In genomic region chr3:71462586-71462985, GRCh38 we compare ENCODE assay signal across 18 cellular contexts.
DNase-seq lines count a peak whose midpoint lies in the region; ATAC-seq lines count a peak whose summit lies in the region.
"Had no signal": no experiment of that assay in that cellular context is flagged by ENCODE, and none has a peak within 500 bp of the region (broad histone marks: within the 10 kb centered on the region; RNA-seq: fewer than 3 reads in every experiment).

No MANE protein-coding gene starts in this region.

- WGBS in mesenchymal stem cell: 95% methylated on average over 7 of the region's 7 CpGs

- no peak overlapping the region for H3K18ac ChIP-seq in mesenchymal stem cell (ENCODE audit: low read depth in 1 of 2, low read length in 2 of 2)

- H3K4me1 ChIP-seq in mesenchymal stem cell (ENCODE audit: control insufficient read depth, insufficient read depth, low read depth, low read length): peaks cover 1% of the 10 kb centered on the region

- peaks cover 28% of the 10 kb centered on the region for H3K79me1 ChIP-seq in mesenchymal stem cell (replicated peaks; ENCODE audit: low read length, poor library complexity, severe bottlenecking)

- H3K27ac Mint-ChIP-seq in stimulated activated naive CD8-positive, alpha-beta T cell treated with anti-CD3 and anti-CD28 coated beads, Interleukin-15, Interleukin-2, amounts not matched to agents 100 ng/mL and 50 ng/mL, for 24 hours: peak overlapping the region; percentile 92
- peak overlapping the region; percentile 95 for H3K27ac Mint-ChIP-seq in T-helper 17 cell

- peaks cover 83% of the 10 kb centered on the region for H3K4me1 Mint-ChIP-seq in stimulated activated naive CD8-positive, alpha-beta T cell treated with anti-CD3 and anti-CD28 coated beads, Interleukin-15, Interleukin-2, amounts not matched to agents 100 ng/mL and 50 ng/mL, for 24 hours (ENCODE audit: low read depth)
- peaks cover 39% of the 10 kb centered on the region for H3K4me1 Mint-ChIP-seq in T-helper 17 cell

- H3K36me3 ChIP-seq in mesenchymal stem cell (ENCODE audit: control insufficient read depth in 1 of 2, insufficient read depth in 2 of 2, low read depth in 1 of 2, low read length in 2 of 2) (peaks cover 0 to 2% of the 10 kb centered on the region in 2 experiments), MG63 (no peaks in the 10 kb centered on the region)
- H3K36me3 ChIP-seq: thoracic aorta, WERI-Rb-1 had no signal

- H3K4me2 ChIP-seq in mesenchymal stem cell (ENCODE audit: low read length, poor library complexity, severe bottlenecking): no peak overlapping the region

- H3K4me3 ChIP-seq in mesenchymal stem cell (ENCODE audit: insufficient read depth in 1 of 2, low read depth in 1 of 2, low read length in 2 of 2) (no peak overlapping the region), MG63 (no peak overlapping the region)
- H3K4me3 ChIP-seq: coronary artery, K562, thoracic aorta had no signal

- H3K23ac ChIP-seq in mesenchymal stem cell (ENCODE audit: low read length in 2 of 2): no peak overlapping the region

- no peak overlapping the region for H2BK15ac ChIP-seq in mesenchymal stem cell (ENCODE audit: low read depth, poor library complexity, severe bottlenecking)

- H3K36me3 Mint-ChIP-seq in stimulated activated naive CD8-positive, alpha-beta T cell treated with anti-CD3 and anti-CD28 coated beads, Interleukin-15, Interleukin-2, amounts not matched to agents 100 ng/mL and 50 ng/mL, for 24 hours (ENCODE audit: low read depth): peaks cover 14% of the 10 kb centered on the region
- H3K36me3 Mint-ChIP-seq in T-helper 17 cell (ENCODE audit: low read depth): peaks cover 11% of the 10 kb centered on the region

- H3K9me3 ChIP-seq in T-helper 17 cell (ENCODE audit: control insufficient read depth, low read length, poor library complexity, severe bottlenecking) (no peaks in the 10 kb centered on the region), mesenchymal stem cell (ENCODE audit: control insufficient read depth, low read length) (no peaks in the 10 kb centered on the region), MG63 (no peaks in the 10 kb centered on the region)
- H3K9me3 ChIP-seq: thoracic aorta had no signal

- H4K8ac ChIP-seq in mesenchymal stem cell (ENCODE audit: low read length): no peak overlapping the region

- no peak overlapping the region for H3K14ac ChIP-seq in mesenchymal stem cell (ENCODE audit: low read length in 2 of 2)

- H2BK120ac ChIP-seq in mesenchymal stem cell (ENCODE audit: low read depth, low read length): no peak overlapping the region

- no peak overlapping the region for H3K4ac ChIP-seq in mesenchymal stem cell (ENCODE audit: low read depth in 1 of 2, low read length in 2 of 2)

- H3K27me3 ChIP-seq in mesenchymal stem cell (ENCODE audit: control insufficient read depth in 1 of 2, insufficient read depth in 1 of 2, low read length in 2 of 2) (no peaks in the 10 kb centered on the region), MG63 (no peaks in the 10 kb centered on the region)

- no peak for ATAC-seq in stimulated activated naive CD8-positive, alpha-beta T cell treated with anti-CD3 and anti-CD28 coated beads, Interleukin-15, Interleukin-2, amounts not matched to agents 100 U/mL and 50 U/mL, for 24 hours
- ATAC-seq in T-helper 17 cell: no peak
- no peak for ATAC-seq in HG03571 (IDR thresholded peaks at IDR 0.05; ENCODE audit: unreplicated experiment)
- no peak for ATAC-seq in HG02884 (IDR thresholded peaks at IDR 0.05; ENCODE audit: unreplicated experiment)
- ATAC-seq: K562 had no signal

- peak overlapping the region; percentile 28 for H2AK5ac ChIP-seq in mesenchymal stem cell (ENCODE audit: low read length, severe bottlenecking)

- H3K27ac ChIP-seq in mesenchymal stem cell (ENCODE audit: low read length, poor library complexity, severe bottlenecking): no peak overlapping the region
- H3K27ac ChIP-seq: coronary artery, thoracic aorta, WERI-Rb-1 had no signal

- H2BK12ac ChIP-seq in mesenchymal stem cell (ENCODE audit: low read length in 2 of 2): no peak overlapping the region

- no peak overlapping the region for H4K91ac ChIP-seq in mesenchymal stem cell (ENCODE audit: low read length)

- no peak overlapping the region for H2AFZ ChIP-seq in mesenchymal stem cell (ENCODE audit: low read depth, low read length)

- no peaks in the 10 kb centered on the region for H3K27me3 Mint-ChIP-seq in stimulated activated naive CD8-positive, alpha-beta T cell treated with anti-CD3 and anti-CD28 coated beads, Interleukin-15, Interleukin-2, amounts not matched to agents 100 ng/mL and 50 ng/mL, for 24 hours
- no peaks in the 10 kb centered on the region for H3K27me3 Mint-ChIP-seq in T-helper 17 cell
- H3K27me3 Mint-ChIP-seq: CD8-positive, alpha-beta memory T cell had no signal

- H3K9ac ChIP-seq in mesenchymal stem cell (ENCODE audit: low read length): no peak overlapping the region

- no peak for DNase-seq in stimulated activated naive CD8-positive, alpha-beta T cell treated with anti-CD3 and anti-CD28 coated beads, Interleukin-15, Interleukin-2, amounts not matched to agents 100 U/mL and 50 U/mL, for 24 hours
- no peak for DNase-seq in T-helper 17 cell
- no peak for DNase-seq in mesenchymal stem cell
- DNase-seq in MG63: no peak
- no peak for DNase-seq in NCI-H526 treated with DMSO at 0.1 percent for 48 hours (lab: John Stamatoyannopoulos, UW)
- DNase-seq: CD8-positive, alpha-beta memory T cell; hypothalamus; islet precursor cell; NCI-H1694; occipital lobe; retina; WERI-Rb-1 had no signal

- H2BK5ac ChIP-seq in mesenchymal stem cell (ENCODE audit: low read depth, low read length, poor library complexity, severe bottlenecking): no peak overlapping the region

- no peaks in the 10 kb centered on the region for H3K9me3 Mint-ChIP-seq in stimulated activated naive CD8-positive, alpha-beta T cell treated with anti-CD3 and anti-CD28 coated beads, Interleukin-15, Interleukin-2, amounts not matched to agents 100 ng/mL and 50 ng/mL, for 24 hours
- H3K9me3 Mint-ChIP-seq: CD8-positive, alpha-beta memory T cell had no signal

- H3K4me3 Mint-ChIP-seq in stimulated activated naive CD8-positive, alpha-beta T cell treated with anti-CD3 and anti-CD28 coated beads, Interleukin-15, Interleukin-2, amounts not matched to agents 100 ng/mL and 50 ng/mL, for 24 hours: no peak overlapping the region
- H3K4me3 Mint-ChIP-seq in T-helper 17 cell: no peak overlapping the region
